In genomic region chr6:148146717-148147116, GRCh38 we compare ENCODE assay signal across 9 cellular contexts.
DNase-seq lines count a peak whose midpoint lies in the region; ATAC-seq and TF ChIP-seq lines count a peak whose summit lies in the region.
"Had no signal": no experiment of that assay in that cellular context is flagged by ENCODE, and none has a peak within 500 bp of the region (broad histone marks: within the 10 kb centered on the region; RNA-seq: fewer than 3 reads in every experiment).

No MANE protein-coding gene starts in this region.

- H3K27ac Mint-ChIP-seq in activated naive CD8-positive, alpha-beta T cell treated with anti-CD3 and anti-CD28 coated beads for 36 hours, result peak overlapping the region; percentile 90

- peak overlapping the region; percentile 43 for H3K4me3 Mint-ChIP-seq in activated naive CD8-positive, alpha-beta T cell treated with anti-CD3 and anti-CD28 coated beads for 36 hours

- H3K36me3 Mint-ChIP-seq in activated naive CD8-positive, alpha-beta T cell treated with anti-CD3 and anti-CD28 coated beads for 36 hours, result no peaks in the 10 kb centered on the region

- H3K9me3 ChIP-seq in upper lobe of right lung, result no peaks in the 10 kb centered on the region

- no peak overlapping the region for H3K4me3 ChIP-seq in upper lobe of right lung

- ATAC-seq in GM18867 (IDR thresholded peaks at IDR 0.05; ENCODE audit: unreplicated experiment), result peak; percentile 51
- 0 out of 3 replicates have a peak, but pooled peaks have one; percentile 32 for ATAC-seq in SK-N-SH treated with all-trans-retinoic acid at 6 μM for 48 hours
- ATAC-seq in upper lobe of right lung, result no peak
- no peak for ATAC-seq in HG02970 (IDR thresholded peaks at IDR 0.05; ENCODE audit: low FRiP score, unreplicated experiment)

- peak; percentile 64 for DNase-seq in activated naive CD8-positive, alpha-beta T cell treated with anti-CD3 and anti-CD28 coated beads for 36 hours
- DNase-seq in stimulated activated CD4-positive, alpha-beta T cell treated with anti-CD3 and anti-CD28 coated beads, Interleukin-12 subunit alpha, Interleukin-12 subunit beta, amount 100 ng/mL, for 48 hours (ENCODE audit: low read depth in 2 of 3, low spot score in 1 of 3), result peak; percentile 29 to 49 (median 45)
- no peak for DNase-seq in midbrain (lab: John Stamatoyannopoulos, UW)
- no peak for DNase-seq in upper lobe of right lung
- DNase-seq in G401 (ENCODE audit: low spot score), result no peak

- intact Hi-C loops in upper lobe of right lung (cut with DNase I), result no loop called here

- in situ Hi-C loops in G401 (cut with HindIII; ENCODE audit: low sequenced_read_pairs), result no loop called here

- no peaks in the 10 kb centered on the region for H3K36me3 ChIP-seq in upper lobe of right lung

- no peak for TF ChIP-seq CTCF in upper lobe of right lung (IDR thresholded peaks at IDR 0.05)

- peaks cover 19% of the 10 kb centered on the region for H3K27me3 Mint-ChIP-seq in activated naive CD8-positive, alpha-beta T cell treated with anti-CD3 and anti-CD28 coated beads for 36 hours

- H3K4me1 ChIP-seq in upper lobe of right lung, result no peaks in the 10 kb centered on the region

- no peak overlapping the region for H3K27ac ChIP-seq in upper lobe of right lung
- H3K27ac ChIP-seq: VCaP had no signal

- H3K9me3 Mint-ChIP-seq in activated naive CD8-positive, alpha-beta T cell treated with anti-CD3 and anti-CD28 coated beads for 36 hours, result no peaks in the 10 kb centered on the region

- peaks cover 11% of the 10 kb centered on the region for H3K4me1 Mint-ChIP-seq in activated naive CD8-positive, alpha-beta T cell treated with anti-CD3 and anti-CD28 coated beads for 36 hours

- H3K27me3 ChIP-seq in upper lobe of right lung, result no peaks in the 10 kb centered on the region

TF ChIP-seq in SK-N-SH treated with all-trans-retinoic acid at 6 μM for 48 hours, 23 proteins besides CTCF, POLR2A, EP300 and RAD21:
- TF ChIP-seq TCF4 (CRISPR knock-in tag; IDR thresholded peaks at IDR 0.05; ENCODE audit: borderline replicate concordance), result no peak
- TF ChIP-seq ZFP30 (CRISPR knock-in tag; IDR thresholded peaks at IDR 0.05), result no peak
- TF ChIP-seq TOX (CRISPR knock-in tag; IDR thresholded peaks at IDR 0.05; ENCODE audit: borderline replicate concordance), result no peak
- no peak for TF ChIP-seq ZNF8 (CRISPR knock-in tag; IDR thresholded peaks at IDR 0.05)
- no peak for TF ChIP-seq ISL1 (CRISPR knock-in tag; IDR thresholded peaks at IDR 0.05)
- no peak for TF ChIP-seq SNAI2 (CRISPR knock-in tag; IDR thresholded peaks at IDR 0.05)
- no peak for TF ChIP-seq PPARA (CRISPR knock-in tag; IDR thresholded peaks at IDR 0.05; ENCODE audit: borderline replicate concordance)
- no peak for TF ChIP-seq CSDC2 (CRISPR knock-in tag; IDR thresholded peaks at IDR 0.05)
- no peak for TF ChIP-seq ZNF70 (CRISPR knock-in tag; IDR thresholded peaks at IDR 0.05)
- no peak for TF ChIP-seq BACH2 (CRISPR knock-in tag; IDR thresholded peaks at IDR 0.05; ENCODE audit: borderline replicate concordance)
- no peak for TF ChIP-seq PATZ1 (CRISPR knock-in tag; IDR thresholded peaks at IDR 0.05; ENCODE audit: borderline replicate concordance)
- TF ChIP-seq RARB (CRISPR knock-in tag; IDR thresholded peaks at IDR 0.05), result no peak
- TF ChIP-seq CREB5 (CRISPR knock-in tag; IDR thresholded peaks at IDR 0.05; ENCODE audit: low read depth), result no peak
- no peak for TF ChIP-seq ARNTL (CRISPR knock-in tag; IDR thresholded peaks at IDR 0.05; ENCODE audit: borderline replicate concordance, low read depth)
- no peak for TF ChIP-seq ZFP3 (CRISPR knock-in tag; IDR thresholded peaks at IDR 0.05)
- TF ChIP-seq ZNF565 (CRISPR knock-in tag; conservative IDR thresholded peaks at IDR 0.05; ENCODE audit: low read depth), result no peak
- no peak for TF ChIP-seq GLIS3 (CRISPR knock-in tag; IDR thresholded peaks at IDR 0.05)
TF ChIP-seq in SK-N-SH treated with all-trans-retinoic acid at 6 μM for 48 hours: peak in this region for 0.

Comparison
In these comparisons a context has a peak if more than half of its experiments do, and no peak if none do; other contexts are left out.
1. ATAC-seq: peak in GM18867 (single experiment) and SK-N-SH treated with all-trans-retinoic acid at 6 μM for 48 hours (single experiment); none in upper lobe of right lung (single experiment) and HG02970 (single experiment).
2. DNase-seq: peak in activated naive CD8-positive, alpha-beta T cell treated with anti-CD3 and anti-CD28 coated beads for 36 hours (single experiment) and stimulated activated CD4-positive, alpha-beta T cell treated with anti-CD3 and anti-CD28 coated beads, Interleukin-12 subunit alpha, Interleukin-12 subunit beta, amount 100 ng/mL, for 48 hours (3 of 3); none in midbrain (single experiment), upper lobe of right lung (single experiment) and G401 (single experiment).